8 cellular contexts compared by ENCODE assay signal in the genomic region with DNA sequence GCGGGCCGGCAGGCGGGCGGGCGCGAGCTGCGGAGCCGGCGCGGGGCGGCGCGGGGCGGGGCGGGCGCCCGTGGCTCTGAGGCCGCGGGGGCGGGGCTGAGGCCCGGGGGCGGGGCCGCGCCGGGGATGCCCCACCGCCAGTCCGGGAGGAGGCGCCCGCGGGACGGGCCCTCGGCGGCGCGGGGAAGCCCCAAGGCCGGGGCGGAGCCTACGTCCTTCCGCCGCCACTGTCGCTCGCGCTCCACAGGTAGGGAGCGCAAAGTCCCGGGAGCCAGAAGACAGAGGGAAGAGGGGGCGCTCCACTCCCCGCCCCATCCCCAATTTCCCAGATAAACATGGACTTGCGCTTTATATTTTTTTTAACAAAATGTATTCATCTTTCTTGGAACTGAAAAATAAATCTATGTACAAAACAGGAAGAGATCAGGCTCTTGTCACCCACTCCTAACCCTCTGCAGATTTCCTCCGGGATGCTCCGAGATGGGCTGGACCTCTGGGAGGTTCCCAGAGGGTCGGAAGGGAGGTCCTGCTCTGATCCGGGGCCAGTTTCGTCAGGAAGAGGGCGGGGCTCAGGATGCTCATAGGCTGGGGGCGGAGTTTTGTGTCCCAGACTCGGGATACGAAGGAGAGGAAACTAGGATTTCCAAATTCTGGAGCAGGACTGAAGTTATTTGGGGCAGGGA. TPM values are rescaled to one million over a fixed set of nuclear protein-coding genes. Genes with fewer than 3 reads are reported as not detected.
DNase-seq lines count a peak whose midpoint lies in the region; ATAC-seq and TF ChIP-seq lines count a peak whose summit lies in the region.

TSS of gene MAP4K2 (minus strand) at position 52 of the 683 bp plus-strand sequence. CDS start 65 bp downstream, outside the sequence.

- peak within 1 kb of the TSS; percentile 73 for H3K9ac ChIP-seq in HCT116 (ENCODE audit: low read length)

- H3K27ac ChIP-seq in HCT116 (ENCODE audit: low read depth, low read length) (peak within 1 kb of the TSS; percentile 92), upper lobe of right lung (peak within 1 kb of the TSS; percentile 72)

- no TSS peak for BruUV-seq in HCT116 (replicated peaks; lab: Mats Ljungman, UMichigan)

- TF ChIP-seq RAD21 in HCT116 (IDR thresholded peaks at IDR 0.05; ENCODE audit: low read depth): no peak

- no peak for TF ChIP-seq POLR2A in HCT116 (IDR thresholded peaks at IDR 0.05; ENCODE audit: borderline replicate concordance, extremely low read depth, insufficient read depth, insufficient read length)

- RAD21 ChIA-PET in HCT116 (lab: Charles Lee; ENCODE audit: low non-redundant PET in 1 of 2, low total read pairs in 2 of 2, uncharacterized antibody in 2 of 2, unreplicated experiment in 2 of 2): interaction anchor here in 1 of 2 experiments (0.8 kb wide), 1 partner anchor 319 kb away, joined by 4 read pairs; the partner anchor contains the start of genes FAU and MRPL49

- H2AFZ ChIP-seq in HCT116 (ENCODE audit: low read depth, low read length, poor library complexity, severe bottlenecking): no peak within 1 kb of the TSS

- POLR2A ChIA-PET in HCT116 (lab: Charles Lee): interaction anchor here (0.9 to 1.2 kb wide), 2 partner anchors 12 to 332 kb away, joined by 3 read pairs; no protein-coding TSS in a partner anchor

- peaks cover 2% of the 10 kb centered on the region; the same call in 1 of the 2 replicates for H3K79me2 ChIP-seq in HCT116 (ENCODE audit: insufficient read depth, low read length)

- H3K9me3 ChIP-seq in HCT116 (ENCODE audit: control insufficient read depth in 1 of 2, insufficient read depth in 1 of 2, low read depth in 1 of 2, low read length in 2 of 2) (no peaks in the 10 kb centered on the region), T-helper 17 cell (ENCODE audit: control insufficient read depth, low read length, poor library complexity, severe bottlenecking) (no peaks in the 10 kb centered on the region), upper lobe of right lung (no peaks in the 10 kb centered on the region)

- no peaks in the 10 kb centered on the region for H3K27me3 Mint-ChIP-seq in T-helper 17 cell
- H3K27me3 Mint-ChIP-seq in progenitor cell of endocrine pancreas: no peaks in the 10 kb centered on the region

- peak within 1 kb of the TSS; percentile 96 for H3K4me2 ChIP-seq in HCT116 (ENCODE audit: low read length)

- H3K27ac Mint-ChIP-seq in T-helper 17 cell (peak within 1 kb of the TSS; percentile 95), progenitor cell of endocrine pancreas (peak within 1 kb of the TSS; percentile 93)

- no peaks in the 10 kb centered on the region for H3K27me3 ChIP-seq in HCT116 (ENCODE audit: insufficient read depth, low read length)
- H3K27me3 ChIP-seq in upper lobe of right lung: no peaks in the 10 kb centered on the region

- no peaks in the 10 kb centered on the region for H3K9me2 ChIP-seq in HCT116 (ENCODE audit: insufficient read depth)

- intact Hi-C loops in HCT116 (cut with micrococcal nuclease): no loop called here
- intact Hi-C loops in left cardiac atrium (cut with DNase I): no loop called here
- intact Hi-C loops in upper lobe of right lung (cut with DNase I): no loop called here

- H3K4me3 Mint-ChIP-seq in T-helper 17 cell: peak within 1 kb of the TSS; percentile 89
- H3K4me3 Mint-ChIP-seq in progenitor cell of endocrine pancreas (ENCODE audit: low read depth): peak within 1 kb of the TSS; percentile 86

- CTCF ChIA-PET in HCT116 (lab: Charles Lee): interaction anchor here (0.9 to 2.1 kb wide), 2 partner anchors 41 to 60 kb away, joined by 3 to 4 read pairs; partner anchors contain the start of gene CDC42BPG

- H3K4me1 Mint-ChIP-seq in T-helper 17 cell: peaks cover 24% of the 10 kb centered on the region
- H3K4me1 Mint-ChIP-seq in progenitor cell of endocrine pancreas (ENCODE audit: low read depth): peaks cover 8% of the 10 kb centered on the region

- no peaks in the 10 kb centered on the region for H3K9me3 Mint-ChIP-seq in progenitor cell of endocrine pancreas (ENCODE audit: low read depth)

- DNase-seq in EL (peak; percentile 90), HCT116 (ENCODE audit: low read depth, low spot score) (peak; percentile 64), NCI-H1417 (lab: John Stamatoyannopoulos, UW) (peak; percentile 83 to 88 (median 84)), T-helper 17 cell (peak; percentile 90 to 97 (median 92)), amniotic stem cell (lab: John Stamatoyannopoulos, UW) (peak; percentile 87), left cardiac atrium (peak; percentile 93), progenitor cell of endocrine pancreas (ENCODE audit: low spot score, unreplicated experiment) (peak; percentile 77), upper lobe of right lung (peak; percentile 94)

- peaks cover 5 to 10% of the 10 kb centered on the region in 2 experiments; a peak in 2 of 4 replicates for H3K36me3 ChIP-seq in HCT116 (ENCODE audit: control insufficient read depth in 1 of 2, insufficient read depth in 2 of 2, low read length in 2 of 2)
- peaks cover 28% of the 10 kb centered on the region for H3K36me3 ChIP-seq in upper lobe of right lung

- ATAC-seq in HCT116 (peak; percentile 90), T-helper 17 cell (peak; percentile 93), left cardiac atrium (peak; percentile 89 to 95), upper lobe of right lung (peak; percentile 92)

- H3K4me3 ChIP-seq in HCT116 (replicated peaks in 1 of 2; ENCODE audit: low read depth in 1 of 2, low read length in 2 of 2): peak within 1 kb of the TSS; percentile 73 to 83
- peak within 1 kb of the TSS; percentile 57 for H3K4me3 ChIP-seq in upper lobe of right lung

- H4K20me1 ChIP-seq in HCT116 (ENCODE audit: insufficient read depth): no peaks in the 10 kb centered on the region

- TF ChIP-seq CTCF in HCT116 (IDR thresholded peaks at IDR 0.05 in 2 of 3, conservative IDR thresholded peaks at IDR 0.05 in 1 of 3; ENCODE audit: borderline replicate concordance in 1 of 3, insufficient read depth in 1 of 3, low read depth in 2 of 3, low read length in 2 of 3) (peak in 2 of 3 experiments; percentile 21 to 24; a peak in 1 of 6 replicates), progenitor cell of endocrine pancreas (IDR thresholded peaks at IDR 0.05; ENCODE audit: unreplicated experiment) (peak; percentile 37), upper lobe of right lung (IDR thresholded peaks at IDR 0.05) (peak; percentile 20)

- H3K36me3 Mint-ChIP-seq in T-helper 17 cell (ENCODE audit: low read depth) (peaks cover 8% of the 10 kb centered on the region), progenitor cell of endocrine pancreas (ENCODE audit: insufficient read depth) (peaks cover 6% of the 10 kb centered on the region)

- H3K4me1 ChIP-seq in HCT116 (ENCODE audit: control insufficient read depth in 1 of 2, insufficient read depth in 2 of 2, low read length in 2 of 2): peaks cover 24 to 47% of the 10 kb centered on the region in 2 experiments
- peaks cover 20% of the 10 kb centered on the region for H3K4me1 ChIP-seq in upper lobe of right lung

TF ChIP-seq in HCT116, 20 proteins besides CTCF, POLR2A, EP300 and RAD21:
- peak; percentile 62 for TF ChIP-seq POLR2AphosphoS5 (IDR thresholded peaks at IDR 0.05; ENCODE audit: low read depth, low read length)
- TF ChIP-seq YY1 (IDR thresholded peaks at IDR 0.05; ENCODE audit: extremely low read depth, insufficient replicate concordance, low read depth, low read length): no peak
- no peak for TF ChIP-seq EZH2 (IDR thresholded peaks at IDR 0.05)
- TF ChIP-seq ELF1 (IDR thresholded peaks at IDR 0.05; ENCODE audit: borderline replicate concordance, low read depth): no peak
- 0 out of 2 replicates have a peak, but pooled peaks have one; percentile 3 for TF ChIP-seq ZFX (IDR thresholded peaks at IDR 0.05)
- TF ChIP-seq TCF7L2 (IDR thresholded peaks at IDR 0.05; ENCODE audit: borderline replicate concordance, extremely low read depth, insufficient read depth, insufficient read length): peak; percentile 28
- TF ChIP-seq SP1 (IDR thresholded peaks at IDR 0.05; ENCODE audit: low read depth): no peak
- no peak for TF ChIP-seq ATF3 (IDR thresholded peaks at IDR 0.05)
- TF ChIP-seq SRF (IDR thresholded peaks at IDR 0.05; ENCODE audit: low read depth): no peak
- TF ChIP-seq SIN3A (IDR thresholded peaks at IDR 0.05; ENCODE audit: low read depth): peak; percentile 51; the same call in 1 of the 2 replicates
- TF ChIP-seq ZNF274 (IDR thresholded peaks at IDR 0.05; ENCODE audit: low read depth, low read length): no peak

RNA-seq across cellular contexts. Expression of gene MAP4K2, which starts in this region (rescaled TPM):
- 44.2 TPM for total RNA-seq in HCT116 (2021; ENCODE audit: unreplicated experiment)
- 37.5 and 38.1 TPM in 2 replicates for polyA plus RNA-seq in HCT116 (2012)
- 10 to 100 TPM; 97.8 to 99.2 TPM for total RNA-seq in T-helper 17 cell
- 10 to 100 TPM in 1 of 2 donors, 1 to 10 TPM in 1; 10.0 to 10.4 TPM for total RNA-seq in left cardiac atrium
- 12.7 and 13.3 TPM in 2 replicates for total RNA-seq in progenitor cell of endocrine pancreas
- 28.9 TPM for total RNA-seq in upper lobe of right lung

Comparison
In these comparisons a context has a peak if more than half of its experiments do, and no peak if none do; other contexts are left out.
1. Peak in every context shown above with its lines: DNase-seq, ATAC-seq, H3K4me3 ChIP-seq and H3K27ac ChIP-seq.